ENCODE assay signal across 21 cellular contexts in genomic region chr5:38347040-38347763, GRCh38.
DNase-seq lines count a peak whose midpoint lies in the region; ATAC-seq, FAIRE-seq and TF ChIP-seq lines count a peak whose summit lies in the region.
"Had no signal": no experiment of that assay in that cellular context is flagged by ENCODE, and none has a peak within 500 bp of the region (broad histone marks: within the 10 kb centered on the region; RNA-seq: fewer than 3 reads in every experiment).

No MANE protein-coding gene starts in this region.

- H3K27me3 Mint-ChIP-seq in endodermal cell (ENCODE audit: insufficient read depth), result no peaks in the 10 kb centered on the region
- peaks cover 7% of the 10 kb centered on the region for H3K27me3 Mint-ChIP-seq in HFFc6 (ENCODE audit: insufficient read depth)
- H3K27me3 Mint-ChIP-seq: activated CD4-positive, alpha-beta memory T cell treated with anti-CD3 and anti-CD28 coated beads, Interleukin-2, amount 10 ng/mL, durations not matched to agents 7 days and 5 days had no signal

- H4K20me1 ChIP-seq in osteoblast (ENCODE audit: insufficient read depth, low read length), result no peaks in the 10 kb centered on the region
- H4K20me1 ChIP-seq: BLaER1 had no signal

- H3K27ac Mint-ChIP-seq in endodermal cell, result no peak overlapping the region
- no peak overlapping the region for H3K27ac Mint-ChIP-seq in HFFc6
- H3K27ac Mint-ChIP-seq: activated CD4-positive, alpha-beta memory T cell treated with anti-CD3 and anti-CD28 coated beads, Interleukin-2, amount 10 ng/mL, durations not matched to agents 7 days and 5 days; T-helper 1 cell treated with Interleukin-12 subunit alpha and Interleukin-12 subunit beta and Interleukin-4 antibody, amounts not matched to agents 30 μg/mL and 1 μg/mL, for 36 hours; type B pancreatic cell had no signal

- 94 to 98% methylated on average over 5 to 6 of the region's 6 CpGs for WGBS in endodermal cell (ENCODE audit: insufficient coverage in 1 of 2, insufficient read length in 1 of 2), 2 experiments
- WGBS in right cardiac atrium, result 79% methylated on average over 6 of the region's 6 CpGs

- H3K4me1 ChIP-seq in endodermal cell (ENCODE audit: control insufficient read depth, insufficient read depth, low read length) (peaks cover 4% of the 10 kb centered on the region), osteoblast (ENCODE audit: insufficient read depth, low read length) (no peaks in the 10 kb centered on the region), right cardiac atrium (ENCODE audit: control insufficient read depth, insufficient read depth, low read length) (no peaks in the 10 kb centered on the region), left lung (no peaks in the 10 kb centered on the region)
- H3K4me1 ChIP-seq: BLaER1, left ventricle myocardium inferior, spleen had no signal

- H3K4me1 Mint-ChIP-seq in endodermal cell, result peaks cover 30% of the 10 kb centered on the region
- 0 out of 2 replicates have a peak, but pooled peaks cover 6% of the 10 kb centered on the region for H3K4me1 Mint-ChIP-seq in HFFc6 (ENCODE audit: low read depth)
- H3K4me1 Mint-ChIP-seq: activated CD4-positive, alpha-beta memory T cell treated with anti-CD3 and anti-CD28 coated beads, Interleukin-2, amount 10 ng/mL, durations not matched to agents 7 days and 5 days had no signal

- no peaks in the 10 kb centered on the region for H3K9me3 Mint-ChIP-seq in endodermal cell
- H3K9me3 Mint-ChIP-seq in HFFc6, result no peaks in the 10 kb centered on the region
- H3K9me3 Mint-ChIP-seq: activated CD4-positive, alpha-beta memory T cell treated with anti-CD3 and anti-CD28 coated beads, Interleukin-2, amount 10 ng/mL, durations not matched to agents 7 days and 5 days; type B pancreatic cell had no signal

- DNase-seq in H4 (ENCODE audit: low spot score), result peak; percentile 35
- DNase-seq in RCC 7860 (ENCODE audit: low spot score), result peak; percentile 44
- peak; percentile 45 for DNase-seq in endodermal cell
- peak; percentile 75 for DNase-seq in osteoblast (ENCODE audit: insufficient read length, low spot score, missing footprints)
- no peak for DNase-seq in right cardiac atrium
- DNase-seq in left lung, result no peak
- no peak for DNase-seq in HFFc6
- DNase-seq: activated CD4-positive, alpha-beta memory T cell treated with anti-CD3 and anti-CD28 coated beads, Interleukin-2, amount 10 ng/mL, durations not matched to agents 7 days and 5 days; activated T-cell treated with anti-CD3 and anti-CD28 coated beads for 4 hours; amygdala; KBM-7; left ventricle myocardium inferior; NCI-H187 treated with DMSO at 0.1 percent for 48 hours; NCI-H2227 treated with DMSO at 0.1 percent for 48 hours; spleen; stimulated activated CD4-positive, alpha-beta T cell treated with anti-CD3 and anti-CD28 coated beads, Interleukin-4, amount 100 ng/mL, for 24 hours; WERI-Rb-1 had no signal

- H3K36me3 ChIP-seq in endodermal cell (ENCODE audit: control insufficient read depth, insufficient read depth, low read length) (no peaks in the 10 kb centered on the region), osteoblast (ENCODE audit: insufficient read depth, low read length) (no peaks in the 10 kb centered on the region), left lung (no peaks in the 10 kb centered on the region)
- H3K36me3 ChIP-seq: BLaER1, esophagus muscularis mucosa, left ventricle myocardium inferior, spleen had no signal

- H3K4me3 ChIP-seq in endodermal cell (ENCODE audit: low read length) (no peak overlapping the region), osteoblast (ENCODE audit: insufficient read depth, low read length) (no peak overlapping the region), right cardiac atrium (ENCODE audit: low read length) (no peak overlapping the region), left lung (no peak overlapping the region)
- H3K4me3 ChIP-seq: BLaER1, esophagus muscularis mucosa, left ventricle myocardium inferior, spleen had no signal

- no peak overlapping the region for H2AFZ ChIP-seq in osteoblast (ENCODE audit: low read length)

- no peak for FAIRE-seq in RCC 7860 (lab: Jason Lieb, UNC)

- H3K79me2 ChIP-seq in osteoblast (ENCODE audit: insufficient read depth, low read length), result no peaks in the 10 kb centered on the region

- no peak overlapping the region for H3K9ac ChIP-seq in endodermal cell (ENCODE audit: extremely low read depth, low read length, poor library complexity, severe bottlenecking)
- H3K9ac ChIP-seq: BLaER1 had no signal

- H3K36me3 Mint-ChIP-seq in endodermal cell (ENCODE audit: low read depth) (no peaks in the 10 kb centered on the region), HFFc6 (ENCODE audit: low read depth) (no peaks in the 10 kb centered on the region)
- H3K36me3 Mint-ChIP-seq: type B pancreatic cell had no signal

- no peak for TF ChIP-seq CTCF in endodermal cell (conservative IDR thresholded peaks at IDR 0.05)
- no peak for TF ChIP-seq CTCF in osteoblast (IDR thresholded peaks at IDR 0.05; ENCODE audit: extremely low read depth, low read depth, low read length)
- no peak for TF ChIP-seq CTCF in left lung (IDR thresholded peaks at IDR 0.05)
- no peak for TF ChIP-seq CTCF in HFFc6 (IDR thresholded peaks at IDR 0.05)

- H3K4me2 ChIP-seq in osteoblast (ENCODE audit: insufficient read depth, low read length), result no peak overlapping the region
- H3K4me2 ChIP-seq: BLaER1 had no signal

- H3K27me3 ChIP-seq in endodermal cell (ENCODE audit: control insufficient read depth, insufficient read depth, low read length, poor library complexity, severe bottlenecking) (no peaks in the 10 kb centered on the region), osteoblast (ENCODE audit: insufficient read depth, low read length) (peaks cover 5% of the 10 kb centered on the region), right cardiac atrium (ENCODE audit: control insufficient read depth, insufficient read depth) (no peaks in the 10 kb centered on the region), left lung (peaks cover 0 to 4% of the 10 kb centered on the region in 2 donors)
- H3K27me3 ChIP-seq: BLaER1 had no signal

- H3K27ac ChIP-seq in endodermal cell (ENCODE audit: low read depth, low read length) (no peak overlapping the region), osteoblast (ENCODE audit: low read depth, low read length) (no peak overlapping the region), right cardiac atrium (ENCODE audit: low read length) (no peak overlapping the region), left lung (no peak overlapping the region)
- H3K27ac ChIP-seq: BLaER1, esophagus muscularis mucosa, left ventricle myocardium inferior, spleen, WERI-Rb-1 had no signal

- ATAC-seq in right cardiac atrium (no peak), left lung (no peak)

- H3K9me3 ChIP-seq in endodermal cell (ENCODE audit: control insufficient read depth, low read length) (no peaks in the 10 kb centered on the region), osteoblast (ENCODE audit: low read depth, low read length) (no peaks in the 10 kb centered on the region), right cardiac atrium (ENCODE audit: control insufficient read depth, low read length) (no peaks in the 10 kb centered on the region), left lung (no peaks in the 10 kb centered on the region)
- H3K9me3 ChIP-seq: BLaER1, esophagus muscularis mucosa, left ventricle myocardium inferior, spleen had no signal

- intact Hi-C loops in right cardiac atrium (cut with DNase I), result no loop called here
- intact Hi-C loops in left lung (cut with DNase I), result no loop called here

- H3K4me3 Mint-ChIP-seq in endodermal cell (no peak overlapping the region), HFFc6 (no peak overlapping the region)
- H3K4me3 Mint-ChIP-seq: activated CD4-positive, alpha-beta memory T cell treated with anti-CD3 and anti-CD28 coated beads, Interleukin-2, amount 10 ng/mL, durations not matched to agents 7 days and 5 days; T-helper 1 cell treated with Interleukin-12 subunit alpha and Interleukin-12 subunit beta and Interleukin-4 antibody, amounts not matched to agents 30 μg/mL and 1 μg/mL, for 36 hours; type B pancreatic cell had no signal

Comparison
In these comparisons a context has a peak if more than half of its experiments do, and no peak if none do; other contexts are left out.
1. DNase-seq: peak in H4 (single experiment), RCC 7860 (single experiment), endodermal cell (single experiment) and osteoblast (single experiment); none in right cardiac atrium (0 of 3), left lung (0 of 2) and HFFc6 (single experiment).